In the genomic region with DNA sequence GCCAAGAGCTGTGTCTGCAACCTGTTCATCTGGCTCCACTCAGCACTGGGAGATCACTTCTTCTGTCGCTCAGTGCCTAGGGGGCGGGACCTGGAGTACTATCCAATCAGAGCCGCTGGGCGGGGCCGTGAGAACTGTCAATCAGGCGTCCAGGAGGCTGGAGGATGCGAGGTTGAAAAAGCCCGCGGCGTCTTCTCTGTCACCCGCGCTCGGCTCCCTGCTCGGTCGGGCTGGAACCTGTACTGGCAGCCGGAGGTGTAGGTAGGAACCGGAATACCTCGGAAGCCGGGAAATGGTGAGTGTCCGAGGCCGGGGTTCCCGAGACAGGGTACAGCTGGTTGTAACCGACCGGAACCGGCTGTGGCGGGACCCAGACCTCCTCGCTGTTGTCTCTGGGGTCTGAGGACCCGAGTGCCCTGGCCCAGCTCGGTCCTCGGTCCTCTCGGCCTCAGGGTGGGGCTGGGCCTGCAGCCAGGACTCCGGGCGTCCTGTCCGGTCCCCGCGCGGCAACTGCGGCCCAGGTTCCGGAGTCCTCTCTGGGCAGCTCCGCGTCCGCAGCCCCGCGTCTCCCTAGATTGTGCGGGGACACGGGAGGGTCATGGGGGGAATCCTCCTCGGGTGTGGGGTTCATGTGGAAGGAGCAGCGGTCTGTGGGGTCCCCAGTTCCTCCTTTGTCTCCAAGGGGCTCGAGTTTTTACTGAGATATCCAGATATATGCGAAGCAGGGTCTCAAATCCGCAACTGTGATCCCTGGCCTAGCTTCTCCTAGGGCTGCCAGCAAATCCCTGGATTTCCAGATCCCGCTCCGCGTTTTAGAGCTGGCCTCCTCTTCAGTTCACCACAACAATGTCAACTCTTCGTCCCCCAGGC, we compare ENCODE assay signal across 8 cellular contexts. TPM values are rescaled to one million over a fixed set of nuclear protein-coding genes. Genes with fewer than 3 reads are reported as not detected.
A peak's percentile ranks its signal among the peaks of the same experiment; 100 is the strongest.
DNase-seq lines count a peak whose midpoint lies in the region; ATAC-seq and TF ChIP-seq lines count a peak whose summit lies in the region.

No MANE protein-coding gene starts in this region.

- H3K36me3 Mint-ChIP-seq in CD8-positive, alpha-beta memory T cell = no peaks in the 10 kb centered on the region

- H3K27ac ChIP-seq in CD8-positive, alpha-beta memory T cell (ENCODE audit: low read depth, low read length) = peak overlapping the region; percentile 70
- H3K27ac ChIP-seq in OCI-LY1 (ENCODE audit: low read depth, low read length, poor library complexity, severe bottlenecking) = no peak overlapping the region

- peaks cover 4% of the 10 kb centered on the region for H3K4me1 ChIP-seq in CD8-positive, alpha-beta memory T cell (ENCODE audit: insufficient read depth, low read length)
- H3K4me1 ChIP-seq in OCI-LY1 (ENCODE audit: insufficient read depth, low read length, severe bottlenecking) = peaks cover 4% of the 10 kb centered on the region

- no peaks in the 10 kb centered on the region for H3K36me3 ChIP-seq in CD8-positive, alpha-beta memory T cell (ENCODE audit: insufficient read depth, low read length)
- H3K36me3 ChIP-seq in OCI-LY1 (ENCODE audit: insufficient read depth, low read length) = no peaks in the 10 kb centered on the region

- peak overlapping the region; percentile 88 for H3K9ac ChIP-seq in OCI-LY1 (ENCODE audit: low read length)

- peak; percentile 71 to 83 (median 72) for DNase-seq in CD8-positive, alpha-beta memory T cell
- DNase-seq in HUDEP-2 (lab: John Stamatoyannopoulos, UW; ENCODE audit: unreplicated experiment in 76 of 76) = peak in 65 of 76 experiments; percentile 72 to 99 (median 96)
- peak; percentile 91 for DNase-seq in activated T-cell treated with anti-CD3 and anti-CD28 coated beads for 24 hours (ENCODE audit: low read depth)
- DNase-seq in epithelial cell of proximal tubule (ENCODE audit: low read depth) = peak; percentile 59
- DNase-seq in mucosa of gallbladder (ENCODE audit: low spot score) = peak; percentile 97
- peak; percentile 57 to 76 for DNase-seq in stimulated activated CD8-positive, alpha-beta memory T cell treated with anti-CD3 and anti-CD28 coated beads, Interleukin-4, amount 100 ng/mL, for 1 hour (ENCODE audit: low read depth in 2 of 2, low spot score in 1 of 2)

- CTCF ChIA-PET in CD8-positive, alpha-beta memory T cell (lab: Charles Lee) = interaction anchor here (1.1 kb wide), 1 partner anchor 284 kb away, joined by 3 read pairs; no protein-coding TSS in a partner anchor

- peak overlapping the region; percentile 50 for H3K4me3 ChIP-seq in CD8-positive, alpha-beta memory T cell (ENCODE audit: low read length)
- H3K4me3 ChIP-seq in OCI-LY1 (ENCODE audit: low read depth, low read length, poor library complexity, severe bottlenecking) (peak overlapping the region; percentile 86), epithelial cell of proximal tubule (ENCODE audit: low read depth, low read length) (peak overlapping the region; percentile 70)

- no peak overlapping the region for H2AFZ ChIP-seq in OCI-LY1 (ENCODE audit: low read length)

- no peaks in the 10 kb centered on the region for H3F3A ChIP-seq in OCI-LY1 (ENCODE audit: insufficient read depth, low read length)

- peak overlapping the region; percentile 82 for H3K4me2 ChIP-seq in OCI-LY1 (ENCODE audit: low read length)

- no peaks in the 10 kb centered on the region for H3K9me3 ChIP-seq in CD8-positive, alpha-beta memory T cell (ENCODE audit: low read length)
- 0 out of 2 replicates have a peak, but pooled peaks cover 3% of the 10 kb centered on the region for H3K9me3 ChIP-seq in OCI-LY1 (ENCODE audit: low read length)

- no peak for TF ChIP-seq CTCF in OCI-LY1 (IDR thresholded peaks at IDR 0.05; ENCODE audit: low read length)
- TF ChIP-seq CTCF in epithelial cell of proximal tubule (conservative IDR thresholded peaks at IDR 0.05; ENCODE audit: low read depth, low read length) = no peak

- H3K27me3 Mint-ChIP-seq in CD8-positive, alpha-beta memory T cell = peaks cover 13 to 24% of the 10 kb centered on the region in 2 donors

- peaks cover 4 to 5% (median 5%) of the 10 kb centered on the region in 3 donors for H3K4me1 Mint-ChIP-seq in CD8-positive, alpha-beta memory T cell

- H3K9me2 ChIP-seq in OCI-LY1 (ENCODE audit: low read depth, low read length) = no peaks in the 10 kb centered on the region

- H3K79me2 ChIP-seq in OCI-LY1 (ENCODE audit: insufficient read depth, low read length) = no peaks in the 10 kb centered on the region

- POLR2A ChIA-PET in CD8-positive, alpha-beta memory T cell (lab: Charles Lee) = no interaction called here

- H3K27me3 ChIP-seq in CD8-positive, alpha-beta memory T cell (ENCODE audit: insufficient read depth, low read length, poor library complexity, severe bottlenecking) = no peaks in the 10 kb centered on the region
- no peaks in the 10 kb centered on the region for H3K27me3 ChIP-seq in OCI-LY1 (ENCODE audit: insufficient read depth, low read length)

- no peaks in the 10 kb centered on the region for H3K9me3 Mint-ChIP-seq in CD8-positive, alpha-beta memory T cell

- H3K27ac Mint-ChIP-seq in CD8-positive, alpha-beta memory T cell = no peak overlapping the region

- no peaks in the 10 kb centered on the region for H4K20me1 ChIP-seq in OCI-LY1 (ENCODE audit: insufficient read depth, low read length)

- ATAC-seq in GM21381 (IDR thresholded peaks at IDR 0.05; ENCODE audit: unreplicated experiment) = peak; percentile 95

- peak overlapping the region in 6 of 7 donors; percentile 48 to 70 (median 66) for H3K4me3 Mint-ChIP-seq in CD8-positive, alpha-beta memory T cell

RNA-seq across cellular contexts. Expression of gene ZNF627, which starts 42.6 kb away (rescaled TPM):
- total RNA-seq in CD8-positive, alpha-beta memory T cell = 1 to 10 TPM; 5.7 to 6.2 TPM
- 6.2 TPM for polyA plus RNA-seq in CD8-positive, alpha-beta memory T cell
- 10.0 and 12.5 TPM in 2 replicates for total RNA-seq in epithelial cell of proximal tubule
- 13.9 TPM for total RNA-seq in mucosa of gallbladder
